In the genomic region with DNA sequence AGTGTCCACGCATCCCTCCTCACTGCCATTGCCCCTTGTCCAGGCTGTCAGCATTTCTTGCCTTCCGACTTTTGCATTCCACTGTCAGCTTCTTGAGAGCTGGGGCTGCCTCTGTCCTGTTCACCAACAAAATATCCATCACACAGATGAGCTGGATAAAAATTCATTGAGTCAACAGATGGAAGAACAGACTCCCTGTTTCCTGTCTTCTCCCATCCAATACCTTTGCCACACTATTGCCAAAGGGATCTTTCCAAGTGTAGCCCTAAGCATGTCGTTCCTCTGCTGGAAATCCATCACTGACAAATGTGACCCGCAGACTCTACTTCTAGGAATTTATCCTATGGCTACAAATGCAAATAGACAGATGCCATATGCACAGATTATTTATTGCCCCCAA, we compare ENCODE assay signal across 24 cellular contexts.
"Had no signal": no experiment of that assay in that cellular context is flagged by ENCODE, and none has a peak within 500 bp of the region (broad histone marks: within the 10 kb centered on the region; RNA-seq: fewer than 3 reads in every experiment).

No MANE protein-coding gene starts in this region.

- DNase-seq: cortex of kidney; dermis blood vessel endothelial cell; dorsolateral prefrontal cortex; effector CD4-positive, alpha-beta T cell; effector CD8-positive, alpha-beta T cell; effector memory CD4-positive, alpha-beta T cell; effector memory CD8-positive, alpha-beta T cell; endodermal cell; erythroblast; esophagus squamous epithelium; foreskin fibroblast; foreskin keratinocyte; foreskin melanocyte; gastrocnemius medialis; glutamatergic neuron; heart left ventricle; heart right ventricle; hippocampal formation had no signal

- H3K4me1 ChIP-seq: foreskin keratinocyte, gastrocnemius medialis had no signal

- H3K27ac ChIP-seq: coronary artery, dorsolateral prefrontal cortex, epithelial cell of prostate, esophagus muscularis mucosa, esophagus squamous epithelium, foreskin keratinocyte, gastrocnemius medialis, gastroesophageal sphincter, heart left ventricle, heart right ventricle, hepatocyte had no signal

- H3K9me3 ChIP-seq: esophagus muscularis mucosa, esophagus squamous epithelium, gastrocnemius medialis, gastroesophageal sphincter, heart right ventricle had no signal

- H3K36me3 ChIP-seq: esophagus muscularis mucosa, esophagus squamous epithelium, gastrocnemius medialis, gastroesophageal sphincter, heart left ventricle, heart right ventricle had no signal

- H2AFZ ChIP-seq: hepatocyte had no signal

- H3K27me3 ChIP-seq: esophagus muscularis mucosa, foreskin keratinocyte, gastroesophageal sphincter, hepatocyte had no signal

- H3K4me2 ChIP-seq: hepatocyte had no signal

- H3K79me2 ChIP-seq: hepatocyte had no signal

- H3K4me3 ChIP-seq: coronary artery, dorsolateral prefrontal cortex, esophagus muscularis mucosa, esophagus squamous epithelium, gastrocnemius medialis, gastroesophageal sphincter, heart left ventricle, heart right ventricle, hepatocyte had no signal

- ATAC-seq: effector memory CD8-positive, alpha-beta T cell; esophagus mucosa; foreskin keratinocyte; gastrocnemius medialis; gastroesophageal sphincter; heart left ventricle; heart right ventricle had no signal
